25 cellular contexts compared by ENCODE assay signal in the genomic region with DNA sequence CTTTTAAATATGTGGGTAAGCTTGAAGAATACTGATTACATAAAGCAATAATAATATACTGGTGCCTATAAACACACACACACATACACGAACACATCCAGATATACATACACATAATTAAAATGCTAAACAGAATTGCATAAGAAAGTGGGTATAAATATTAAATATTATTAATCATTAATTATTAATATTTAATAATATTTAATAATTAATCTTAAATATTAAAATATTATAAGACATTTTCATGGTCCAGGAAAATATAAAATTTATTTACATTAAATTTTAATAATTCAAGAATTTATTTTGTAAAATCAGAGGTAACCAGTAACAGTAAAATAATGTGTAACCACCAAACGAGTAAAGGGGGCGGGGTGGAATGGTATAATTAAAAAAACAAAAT.
DNase-seq lines count a peak whose midpoint lies in the region; ATAC-seq, FAIRE-seq and TF ChIP-seq lines count a peak whose summit lies in the region.
"Had no signal": no experiment of that assay in that cellular context is flagged by ENCODE, and none has a peak within 500 bp of the region (broad histone marks: within the 10 kb centered on the region; RNA-seq: fewer than 3 reads in every experiment).

No MANE protein-coding gene starts in this region.

- H3K9me3 ChIP-seq in pancreas, result no peaks in the 10 kb centered on the region
- H3K9me3 ChIP-seq in endodermal cell (ENCODE audit: control insufficient read depth, low read length), result no peaks in the 10 kb centered on the region
- H3K9me3 ChIP-seq: A549, BE2C had no signal

- H3K4me1 ChIP-seq in pancreas (no peaks in the 10 kb centered on the region), endodermal cell (ENCODE audit: control insufficient read depth, insufficient read depth, low read length) (no peaks in the 10 kb centered on the region)
- H3K4me1 ChIP-seq: A549; BLaER1 treated with 17β-estradiol and CSF1 and Interleukin-3, amounts not matched to agents 10 nM and 100 nM had no signal

- intact Hi-C loops in pancreas (cut with DNase I), result no loop called here

- FAIRE-seq in A204.1 (lab: Jason Lieb, UNC), result peak; percentile 94
- FAIRE-seq in TTC549 (lab: Jason Lieb, UNC), result peak; percentile 19
- peak; percentile 74 for FAIRE-seq in frontal cortex (lab: Jason Lieb, UNC)
- FAIRE-seq in pancreas (lab: Jason Lieb, UNC), result peak; percentile 56
- no peak for FAIRE-seq in HTR-8/SVneo (lab: Jason Lieb, UNC)
- FAIRE-seq: A549, D721Med, GM12892 had no signal

- peaks cover 7% of the 10 kb centered on the region for H3K9me3 Mint-ChIP-seq in endodermal cell
- H3K9me3 Mint-ChIP-seq: GM23338, H9 had no signal

- no peak overlapping the region for H3K9ac ChIP-seq in endodermal cell (ENCODE audit: extremely low read depth, low read length, poor library complexity, severe bottlenecking)
- H3K9ac ChIP-seq: BLaER1 treated with 17β-estradiol and CSF1 and Interleukin-3, amounts not matched to agents 10 nM and 100 nM had no signal

- H3K27me3 Mint-ChIP-seq in endodermal cell (ENCODE audit: insufficient read depth), result no peaks in the 10 kb centered on the region
- H3K27me3 Mint-ChIP-seq: CD8-positive, alpha-beta memory T cell had no signal

- no peak for DNase-seq in frontal cortex (ENCODE audit: low spot score in 2 of 2)
- DNase-seq in pancreas, result no peak
- DNase-seq in effector CD4-positive, alpha-beta T cell, result no peak
- no peak for DNase-seq in endodermal cell
- DNase-seq in HTR-8/SVneo (ENCODE audit: insufficient read length, low spot score), result no peak
- no peak for DNase-seq in GM19240 (ENCODE audit: insufficient read length, low spot score)
- DNase-seq: ACHN; AML-193; BE2C; CD4-positive, alpha-beta T cell; CD8-positive, alpha-beta memory T cell; DMS 273 treated with DMSO at 0.1 percent for 48 hours; DMS53; DMS79 treated with DMSO at 0.1 percent for 48 hours; H9 had no signal

- H3K4me3 ChIP-seq in pancreas (no peak overlapping the region), endodermal cell (ENCODE audit: low read length) (no peak overlapping the region)
- H3K4me3 ChIP-seq: A549; BLaER1 treated with 17β-estradiol and CSF1 and Interleukin-3, amounts not matched to agents 10 nM and 100 nM; GM23338 had no signal

- no peaks in the 10 kb centered on the region for H3K36me3 Mint-ChIP-seq in endodermal cell (ENCODE audit: low read depth)
- H3K36me3 Mint-ChIP-seq: CD14-positive monocyte; CD8-positive, alpha-beta memory T cell had no signal

- H3K4me1 Mint-ChIP-seq in endodermal cell, result no peaks in the 10 kb centered on the region
- H3K4me1 Mint-ChIP-seq: CD14-positive monocyte; CD8-positive, alpha-beta memory T cell; H9 had no signal

- H3K36me3 ChIP-seq in pancreas, result no peaks in the 10 kb centered on the region
- H3K36me3 ChIP-seq in endodermal cell (ENCODE audit: control insufficient read depth, insufficient read depth, low read length), result no peaks in the 10 kb centered on the region
- H3K36me3 ChIP-seq: BE2C; BLaER1 treated with 17β-estradiol and CSF1 and Interleukin-3, amounts not matched to agents 10 nM and 100 nM had no signal

- WGBS in pancreas, 2 donors, result 71 to 80% methylated on average over 3 of the region's 3 CpGs
- no CpG with 5 or more reads among the region's 3 CpGs for WGBS in endodermal cell (ENCODE audit: insufficient coverage in 1 of 2, insufficient read length in 1 of 2), 2 experiments

- ATAC-seq in pancreas, result no peak
- ATAC-seq: A549, GM23338, HCT116 had no signal

- no peak overlapping the region for H3K27ac ChIP-seq in pancreas
- no peak overlapping the region for H3K27ac ChIP-seq in endodermal cell (ENCODE audit: low read depth, low read length)
- H3K27ac ChIP-seq: 22Rv1; A549; BLaER1 treated with 17β-estradiol and CSF1 and Interleukin-3, amounts not matched to agents 10 nM and 100 nM had no signal

- no peak overlapping the region for H3K4me3 Mint-ChIP-seq in endodermal cell
- H3K4me3 Mint-ChIP-seq: CD14-positive monocyte; CD4-positive, alpha-beta T cell; CD8-positive, alpha-beta memory T cell; GM23338; H9 had no signal

- H3K27me3 ChIP-seq in pancreas, result no peaks in the 10 kb centered on the region
- no peaks in the 10 kb centered on the region for H3K27me3 ChIP-seq in endodermal cell (ENCODE audit: control insufficient read depth, insufficient read depth, low read length, poor library complexity, severe bottlenecking)
- H3K27me3 ChIP-seq: BE2C; BLaER1 treated with 17β-estradiol and CSF1 and Interleukin-3, amounts not matched to agents 10 nM and 100 nM had no signal

- TF ChIP-seq CTCF in pancreas (IDR thresholded peaks at IDR 0.05) (no peak), endodermal cell (conservative IDR thresholded peaks at IDR 0.05) (no peak)

- H3K27ac Mint-ChIP-seq in endodermal cell, result no peak overlapping the region
- H3K27ac Mint-ChIP-seq: CD14-positive monocyte; CD4-positive, alpha-beta T cell; CD8-positive, alpha-beta memory T cell; GM23338; H9 had no signal
